Comparison of ENCODE assay signal across 13 cellular contexts in the genomic region with DNA sequence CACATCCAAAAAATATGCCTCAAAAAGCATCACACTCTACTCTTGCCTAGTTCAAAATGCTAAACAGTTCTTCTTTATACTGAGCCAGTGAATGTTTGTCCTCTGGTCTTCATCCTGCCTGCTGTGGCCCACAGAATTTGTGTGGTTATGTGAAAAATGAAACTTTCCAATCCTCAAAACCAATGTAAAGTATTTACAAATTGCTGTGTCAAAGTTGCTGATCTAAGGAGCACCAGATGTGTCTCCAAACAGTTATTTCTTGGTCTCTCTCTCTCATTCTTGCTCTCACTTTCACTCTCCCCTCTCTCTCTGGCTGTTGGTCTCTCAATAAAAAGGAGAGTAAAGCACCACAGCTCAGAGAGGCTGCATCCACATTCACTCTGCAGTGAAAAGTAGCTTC. TPM values are rescaled to one million over a fixed set of nuclear protein-coding genes. Genes with fewer than 3 reads are reported as not detected.
DNase-seq lines count a peak whose midpoint lies in the region; ATAC-seq lines count a peak whose summit lies in the region.
"Had no signal": no experiment of that assay in that cellular context is flagged by ENCODE, and none has a peak within 500 bp of the region (broad histone marks: within the 10 kb centered on the region; RNA-seq: fewer than 3 reads in every experiment).

No MANE protein-coding gene starts in this region.

- no peak for DNase-seq in activated naive CD4-positive, alpha-beta T cell treated with anti-CD3 and anti-CD28 coated beads, Interleukin-2, amount 10 ng/mL, durations not matched to agents 7 days and 5 days
- no peak for DNase-seq in activated naive CD4-positive, alpha-beta T cell treated with Interleukin-2 at 50 U/mL for 16 hours
- peak; percentile 4 for DNase-seq in LHCN-M2 (ENCODE audit: low read depth)
- DNase-seq in ACHN: no peak
- DNase-seq in stimulated activated CD4-positive, alpha-beta T cell treated with anti-CD3 and anti-CD28 coated beads, Interleukin-15, amount 100 ng/mL, for 24 hours: no peak
- DNase-seq in SK-N-DZ (ENCODE audit: low spot score): no peak
- no peak for DNase-seq in SHP77 treated with DMSO at 0.1 percent for 48 hours (lab: John Stamatoyannopoulos, UW)
- DNase-seq: activated gamma-delta T cell treated with Interleukin-2 at 50 U/mL for 16 hours, dorsolateral prefrontal cortex had no signal

- H3K4me3 Mint-ChIP-seq in activated naive CD4-positive, alpha-beta T cell treated with anti-CD3 and anti-CD28 coated beads, Interleukin-2, amount 10 ng/mL, durations not matched to agents 7 days and 5 days: no peak overlapping the region
- H3K4me3 Mint-ChIP-seq: stimulated activated memory B cell treated with anti-CD40 and anti-IgM and Interleukin-4, amounts not matched to agents 10 μg/mL and 1 μg/mL and 100 μg/mL, for 72 hours had no signal

- peaks cover 16% of the 10 kb centered on the region for H3K27me3 Mint-ChIP-seq in activated naive CD4-positive, alpha-beta T cell treated with anti-CD3 and anti-CD28 coated beads, Interleukin-2, amount 10 ng/mL, durations not matched to agents 7 days and 5 days
- H3K27me3 Mint-ChIP-seq: stimulated activated memory B cell treated with anti-CD40 and anti-IgM and Interleukin-4, amounts not matched to agents 10 μg/mL and 1 μg/mL and 100 μg/mL, for 72 hours had no signal

- H3K9me3 Mint-ChIP-seq in activated naive CD4-positive, alpha-beta T cell treated with anti-CD3 and anti-CD28 coated beads, Interleukin-2, amount 10 ng/mL, durations not matched to agents 7 days and 5 days: no peaks in the 10 kb centered on the region
- H3K9me3 Mint-ChIP-seq: stimulated activated memory B cell treated with anti-CD40 and anti-IgM and Interleukin-4, amounts not matched to agents 10 μg/mL and 1 μg/mL and 100 μg/mL, for 72 hours had no signal

- in situ Hi-C loops in ACHN (cut with HindIII; ENCODE audit: low pct_ligation_motif_present, low pct_unique_long_range_greater_than_20kb, low sequenced_read_pairs): no loop called here

- H3K4me1 Mint-ChIP-seq in activated naive CD4-positive, alpha-beta T cell treated with anti-CD3 and anti-CD28 coated beads, Interleukin-2, amount 10 ng/mL, durations not matched to agents 7 days and 5 days: peaks cover 27% of the 10 kb centered on the region

- H3K36me3 Mint-ChIP-seq in activated naive CD4-positive, alpha-beta T cell treated with anti-CD3 and anti-CD28 coated beads, Interleukin-2, amount 10 ng/mL, durations not matched to agents 7 days and 5 days: peaks cover 12% of the 10 kb centered on the region
- H3K36me3 Mint-ChIP-seq: stimulated activated memory B cell treated with anti-CD40 and anti-IgM and Interleukin-4, amounts not matched to agents 10 μg/mL and 1 μg/mL and 100 μg/mL, for 72 hours had no signal

- ATAC-seq in HG02840 (IDR thresholded peaks at IDR 0.05; ENCODE audit: low FRiP score, unreplicated experiment): peak; percentile 76
- ATAC-seq: HCT116; stimulated activated memory B cell treated with anti-CD40 and anti-IgM and Interleukin-4, amounts not matched to agents 10 μg/mL and 1 μg/mL and 100 μg/mL, for 72 hours had no signal

- CTCF ChIA-PET in activated naive CD4-positive, alpha-beta T cell treated with anti-CD3 and anti-CD28 coated beads, Interleukin-2, amount 10 ng/mL, durations not matched to agents 7 days and 5 days (lab: Charles Lee): interaction anchor here (0.6 to 1.2 kb wide), 3 partner anchors 13 to 24 kb away, joined by 3 to 6 read pairs (median 3); no protein-coding TSS in a partner anchor

- H3K27ac Mint-ChIP-seq in activated naive CD4-positive, alpha-beta T cell treated with anti-CD3 and anti-CD28 coated beads, Interleukin-2, amount 10 ng/mL, durations not matched to agents 7 days and 5 days: peak overlapping the region; percentile 55
- H3K27ac Mint-ChIP-seq: stimulated activated memory B cell treated with anti-CD40 and anti-IgM and Interleukin-4, amounts not matched to agents 10 μg/mL and 1 μg/mL and 100 μg/mL, for 72 hours had no signal

RNA-seq across cellular contexts. Expression of a gene that starts 23.0 kb away (rescaled TPM):
- total RNA-seq in LHCN-M2 (2014; rRNA removed): 6.6 and 17.4 TPM in 2 replicates
- polyA plus RNA-seq in LHCN-M2 (2012): 3.6 TPM
- polyA plus RNA-seq in SK-N-DZ (2014; cell fraction: cytosol; rRNA removed): not detected in 2 replicates
- not detected in 2 replicates for polyA plus RNA-seq in SK-N-DZ (2014; cell fraction: nucleus; rRNA removed)
- total RNA-seq: G401 had no signal
